12 cellular contexts compared by ENCODE assay signal in the genomic region with DNA sequence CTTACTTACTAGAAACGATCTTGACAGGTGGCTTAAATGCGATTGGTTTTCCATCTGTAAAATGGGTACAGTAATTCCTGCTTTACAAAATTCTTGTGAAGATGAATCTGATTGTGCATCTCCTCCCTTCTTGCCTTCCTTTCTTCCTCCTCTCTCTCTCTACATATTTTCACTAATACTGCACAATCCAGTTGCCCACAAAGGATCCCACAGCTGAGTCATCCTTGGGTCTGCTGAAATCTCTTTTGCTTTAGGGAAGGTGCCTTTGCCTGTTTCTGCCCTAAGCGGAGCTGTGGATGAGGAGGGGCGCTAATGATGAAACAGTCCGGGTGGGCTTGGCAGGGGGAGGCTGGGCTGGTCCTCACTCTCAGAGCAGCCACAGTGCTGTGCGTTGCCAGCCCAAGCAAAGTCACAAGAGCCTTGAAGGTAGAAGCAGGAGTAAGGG. TPM values are rescaled to one million over a fixed set of nuclear protein-coding genes. Genes with fewer than 3 reads are reported as not detected.
DNase-seq lines count a peak whose midpoint lies in the region; ATAC-seq and TF ChIP-seq lines count a peak whose summit lies in the region.
"Had no signal": no experiment of that assay in that cellular context is flagged by ENCODE, and none has a peak within 500 bp of the region (broad histone marks: within the 10 kb centered on the region; RNA-seq: fewer than 3 reads in every experiment).

No MANE protein-coding gene starts in this region.

- TF ChIP-seq CTCF in WTC11 (IDR thresholded peaks at IDR 0.05): no peak
- TF ChIP-seq CTCF in hepatocyte (IDR thresholded peaks at IDR 0.05; ENCODE audit: poor library complexity): no peak
- TF ChIP-seq CTCF in type B pancreatic cell (conservative IDR thresholded peaks at IDR 0.05): no peak
- no peak for TF ChIP-seq CTCF in prostate gland (IDR thresholded peaks at IDR 0.05)

- H3K4me3 Mint-ChIP-seq in WTC11 (no peak overlapping the region), type B pancreatic cell (no peak overlapping the region)
- H3K4me3 Mint-ChIP-seq in activated T-helper 1 cell treated with anti-CD3 and anti-CD28 coated beads, Interleukin-12 subunit alpha, Interleukin-12 subunit beta, Interleukin-2, Interleukin-4 antibody, amounts not matched to agents 30 ng/mL and 10 ng/mL and 1 ng/mL, durations not matched to agents 14 hours and 24 hours and 36 hours: no peak overlapping the region
- H3K4me3 Mint-ChIP-seq: activated T-cell treated with anti-CD3 and anti-CD28 coated beads, Interleukin-2, amount 50 U/mL, for 4 hours; stimulated activated memory B cell treated with anti-CD40 and anti-IgM and Interleukin-4, amounts not matched to agents 10 μg/mL and 1 μg/mL and 100 μg/mL, for 72 hours had no signal

- H3K27ac ChIP-seq in hepatocyte (peak overlapping the region; percentile 35), prostate gland (no peak overlapping the region)
- H3K27ac ChIP-seq: KMS-11 had no signal

- H3K36me3 Mint-ChIP-seq in WTC11 (no peaks in the 10 kb centered on the region), type B pancreatic cell (no peaks in the 10 kb centered on the region)
- no peaks in the 10 kb centered on the region for H3K36me3 Mint-ChIP-seq in activated T-helper 1 cell treated with anti-CD3 and anti-CD28 coated beads, Interleukin-12 subunit alpha, Interleukin-12 subunit beta, Interleukin-2, Interleukin-4 antibody, amounts not matched to agents 30 ng/mL and 10 ng/mL and 1 ng/mL, durations not matched to agents 14 hours and 24 hours and 36 hours (ENCODE audit: low read depth)
- H3K36me3 Mint-ChIP-seq: stimulated activated memory B cell treated with anti-CD40 and anti-IgM and Interleukin-4, amounts not matched to agents 10 μg/mL and 1 μg/mL and 100 μg/mL, for 72 hours had no signal

- no peaks in the 10 kb centered on the region for H4K20me1 ChIP-seq in hepatocyte (ENCODE audit: insufficient read depth, poor library complexity, severe bottlenecking)

- no peak for ATAC-seq in WTC11
- ATAC-seq: activated T-cell treated with anti-CD3 and anti-CD28 coated beads, Interleukin-2, amount 50 U/mL, for 4 hours; stimulated activated memory B cell treated with anti-CD40 and anti-IgM and Interleukin-4, amounts not matched to agents 10 μg/mL and 1 μg/mL and 100 μg/mL, for 72 hours had no signal

- H3K9me3 Mint-ChIP-seq in WTC11 (no peaks in the 10 kb centered on the region), type B pancreatic cell (no peaks in the 10 kb centered on the region)
- H3K9me3 Mint-ChIP-seq in activated T-helper 1 cell treated with anti-CD3 and anti-CD28 coated beads, Interleukin-12 subunit alpha, Interleukin-12 subunit beta, Interleukin-2, Interleukin-4 antibody, amounts not matched to agents 30 ng/mL and 10 ng/mL and 1 ng/mL, durations not matched to agents 14 hours and 24 hours and 36 hours: no peaks in the 10 kb centered on the region
- H3K9me3 Mint-ChIP-seq: activated T-cell treated with anti-CD3 and anti-CD28 coated beads, Interleukin-2, amount 50 U/mL, for 4 hours; stimulated activated memory B cell treated with anti-CD40 and anti-IgM and Interleukin-4, amounts not matched to agents 10 μg/mL and 1 μg/mL and 100 μg/mL, for 72 hours had no signal

- H3K4me1 Mint-ChIP-seq in WTC11: peaks cover 67% of the 10 kb centered on the region
- peaks cover 27% of the 10 kb centered on the region for H3K4me1 Mint-ChIP-seq in type B pancreatic cell (ENCODE audit: unreplicated experiment)
- no peaks in the 10 kb centered on the region for H3K4me1 Mint-ChIP-seq in activated T-helper 1 cell treated with anti-CD3 and anti-CD28 coated beads, Interleukin-12 subunit alpha, Interleukin-12 subunit beta, Interleukin-2, Interleukin-4 antibody, amounts not matched to agents 30 ng/mL and 10 ng/mL and 1 ng/mL, durations not matched to agents 14 hours and 24 hours and 36 hours (ENCODE audit: low read depth)
- H3K4me1 Mint-ChIP-seq: stimulated activated memory B cell treated with anti-CD40 and anti-IgM and Interleukin-4, amounts not matched to agents 10 μg/mL and 1 μg/mL and 100 μg/mL, for 72 hours had no signal

- H3K9me3 ChIP-seq in hepatocyte (ENCODE audit: low read depth): no peaks in the 10 kb centered on the region
- H3K9me3 ChIP-seq in prostate gland: no peaks in the 10 kb centered on the region
- H3K9me3 ChIP-seq: pancreas had no signal

- no peak overlapping the region for H2AFZ ChIP-seq in hepatocyte

- H3K27ac Mint-ChIP-seq in WTC11 (peak overlapping the region; percentile 79), type B pancreatic cell (peak overlapping the region; percentile 31)
- H3K27ac Mint-ChIP-seq in activated T-helper 1 cell treated with anti-CD3 and anti-CD28 coated beads, Interleukin-12 subunit alpha, Interleukin-12 subunit beta, Interleukin-2, Interleukin-4 antibody, amounts not matched to agents 30 ng/mL and 10 ng/mL and 1 ng/mL, durations not matched to agents 14 hours and 24 hours and 36 hours: no peak overlapping the region
- H3K27ac Mint-ChIP-seq: stimulated activated memory B cell treated with anti-CD40 and anti-IgM and Interleukin-4, amounts not matched to agents 10 μg/mL and 1 μg/mL and 100 μg/mL, for 72 hours had no signal

- H3K27me3 ChIP-seq in hepatocyte (no peaks in the 10 kb centered on the region), prostate gland (replicated peaks; ENCODE audit: insufficient read depth) (no peaks in the 10 kb centered on the region)
- H3K27me3 ChIP-seq: pancreas had no signal

- H3K4me3 ChIP-seq in hepatocyte (no peak overlapping the region), prostate gland (no peak overlapping the region)
- H3K4me3 ChIP-seq: pancreas had no signal

- CTCF ChIA-PET in WTC11 (lab: Charles Lee): interaction anchor here (1.2 kb wide), 1 partner anchor 15 kb away, joined by 4 read pairs; no protein-coding TSS in a partner anchor

- no peaks in the 10 kb centered on the region for H3K27me3 Mint-ChIP-seq in WTC11 (ENCODE audit: low read depth)
- peaks cover 3% of the 10 kb centered on the region for H3K27me3 Mint-ChIP-seq in type B pancreatic cell
- H3K27me3 Mint-ChIP-seq in activated T-helper 1 cell treated with anti-CD3 and anti-CD28 coated beads, Interleukin-12 subunit alpha, Interleukin-12 subunit beta, Interleukin-2, Interleukin-4 antibody, amounts not matched to agents 30 ng/mL and 10 ng/mL and 1 ng/mL, durations not matched to agents 14 hours and 24 hours and 36 hours (ENCODE audit: insufficient read depth): no peaks in the 10 kb centered on the region

- no peak for TF ChIP-seq POLR2A in prostate gland (IDR thresholded peaks at IDR 0.05)

- 64% methylated on average over 6 of the region's 6 CpGs for WGBS in hepatocyte (ENCODE audit: low lambda C conversion rate, missing lambda C conversion rate)
- 68% methylated on average over 6 of the region's 6 CpGs for WGBS in prostate gland

- no peaks in the 10 kb centered on the region for H3K9me2 ChIP-seq in hepatocyte (replicated peaks; ENCODE audit: insufficient read depth)

- intact Hi-C loops in activated T-helper 1 cell treated with anti-CD3 and anti-CD28 coated beads, Interleukin-12 subunit alpha, Interleukin-12 subunit beta, Interleukin-2, Interleukin-4 antibody, amounts not matched to agents 30 ng/mL and 10 ng/mL and 1 ng/mL, durations not matched to agents 14 hours and 24 hours and 36 hours (cut with micrococcal nuclease): no loop called here
- intact Hi-C loops in prostate gland (cut with DNase I): no loop called here

- H3K4me1 ChIP-seq in hepatocyte (ENCODE audit: insufficient read depth) (peaks cover 45% of the 10 kb centered on the region), prostate gland (replicated peaks) (peaks cover 5% of the 10 kb centered on the region)

- DNase-seq in HS-5 (ENCODE audit: low read depth): peak; percentile 90
- no peak for DNase-seq in WTC11 (ENCODE audit: low spot score)
- no peak for DNase-seq in hepatocyte (ENCODE audit: low spot score)
- DNase-seq in type B pancreatic cell (ENCODE audit: extremely low spot score, unreplicated experiment): no peak
- no peak for DNase-seq in activated T-helper 1 cell treated with anti-CD3 and anti-CD28 coated beads, Interleukin-12 subunit alpha, Interleukin-12 subunit beta, Interleukin-2, Interleukin-4 antibody, amounts not matched to agents 30 ng/mL and 10 ng/mL and 1 ng/mL, durations not matched to agents 14 hours and 24 hours and 36 hours (ENCODE audit: low spot score)
- no peak for DNase-seq in stimulated activated CD8-positive, alpha-beta memory T cell treated with anti-CD3 and anti-CD28 coated beads, Interleukin-4, amount 100 ng/mL, for 48 hours
- no peak for DNase-seq in prostate gland (ENCODE audit: low spot score)
- DNase-seq: activated T-cell treated with anti-CD3 and anti-CD28 coated beads, Interleukin-2, amount 50 U/mL, for 4 hours; pancreas; SHP77 had no signal

- no peaks in the 10 kb centered on the region for H3K79me2 ChIP-seq in hepatocyte

- POLR2A ChIA-PET in WTC11 (lab: Charles Lee): interaction anchor here (1.0 to 2.4 kb wide), 3 partner anchors 15 to 36 kb away, joined by 3 to 6 read pairs (median 3); no protein-coding TSS in a partner anchor

- no peaks in the 10 kb centered on the region for H3K36me3 ChIP-seq in hepatocyte (replicated peaks; ENCODE audit: insufficient read depth, low read depth)
- no peaks in the 10 kb centered on the region for H3K36me3 ChIP-seq in prostate gland
- H3K36me3 ChIP-seq: pancreas had no signal

- H3K4me2 ChIP-seq in hepatocyte: no peak overlapping the region
- H3K4me2 ChIP-seq: KMS-11 had no signal

TF ChIP-seq in WTC11, 78 proteins besides CTCF, POLR2A, EP300 and RAD21 (continues in another document):
- TF ChIP-seq, protein P1, sequence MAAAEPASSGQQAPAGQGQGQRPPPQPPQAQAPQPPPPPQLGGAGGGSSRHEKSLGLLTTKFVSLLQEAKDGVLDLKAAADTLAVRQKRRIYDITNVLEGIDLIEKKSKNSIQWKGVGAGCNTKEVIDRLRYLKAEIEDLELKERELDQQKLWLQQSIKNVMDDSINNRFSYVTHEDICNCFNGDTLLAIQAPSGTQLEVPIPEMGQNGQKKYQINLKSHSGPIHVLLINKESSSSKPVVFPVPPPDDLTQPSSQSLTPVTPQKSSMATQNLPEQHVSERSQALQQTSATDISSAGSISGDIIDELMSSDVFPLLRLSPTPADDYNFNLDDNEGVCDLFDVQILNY (CRISPR knock-in tag; IDR thresholded peaks at IDR 0.05): no peak
- TF ChIP-seq ESRRA (CRISPR knock-in tag; IDR thresholded peaks at IDR 0.05; ENCODE audit: borderline replicate concordance): no peak

RNA-seq across cellular contexts. Expression of a gene that starts 46.1 kb away (rescaled TPM):
- total RNA-seq in WTC11 (2021): 76.9 to 85.4 TPM (median 79.9 TPM) in 3 replicates
- total RNA-seq in hepatocyte: 71.4 and 81.6 TPM in 2 replicates
- polyA plus RNA-seq in hepatocyte: 63.9 and 74.2 TPM in 2 replicates
- 79.2 and 122 TPM in 2 replicates for total RNA-seq in type B pancreatic cell (ENCODE audit: low replicate concordance)
- total RNA-seq in activated T-helper 1 cell treated with anti-CD3 and anti-CD28 coated beads, Interleukin-12 subunit alpha, Interleukin-12 subunit beta, Interleukin-2, Interleukin-4 antibody, amounts not matched to agents 30 ng/mL and 10 ng/mL and 1 ng/mL, durations not matched to agents 14 hours and 24 hours and 36 hours: not detected in 2 replicates
- 10 to 100 TPM; 86.1 to 92.8 TPM for total RNA-seq in prostate gland

Comparison
In these comparisons a context has a peak if more than half of its experiments do, and no peak if none do; other contexts are left out.
1. RNA of a gene that starts 46.1 kb away (total RNA-seq): 86.1 to 92.8 TPM in prostate gland, 71.4 to 81.6 TPM in hepatocyte, 79.2 to 122 TPM in type B pancreatic cell and 76.9 to 85.4 TPM in WTC11; not detected in activated T-helper 1 cell treated with anti-CD3 and anti-CD28 coated beads, Interleukin-12 subunit alpha, Interleukin-12 subunit beta, Interleukin-2, Interleukin-4 antibody, amounts not matched to agents 30 ng/mL and 10 ng/mL and 1 ng/mL, durations not matched to agents 14 hours and 24 hours and 36 hours; every median in the first group is over 10 times any median in the second.